Comparison of ENCODE assay signal across 27 cellular contexts in the genomic region with DNA sequence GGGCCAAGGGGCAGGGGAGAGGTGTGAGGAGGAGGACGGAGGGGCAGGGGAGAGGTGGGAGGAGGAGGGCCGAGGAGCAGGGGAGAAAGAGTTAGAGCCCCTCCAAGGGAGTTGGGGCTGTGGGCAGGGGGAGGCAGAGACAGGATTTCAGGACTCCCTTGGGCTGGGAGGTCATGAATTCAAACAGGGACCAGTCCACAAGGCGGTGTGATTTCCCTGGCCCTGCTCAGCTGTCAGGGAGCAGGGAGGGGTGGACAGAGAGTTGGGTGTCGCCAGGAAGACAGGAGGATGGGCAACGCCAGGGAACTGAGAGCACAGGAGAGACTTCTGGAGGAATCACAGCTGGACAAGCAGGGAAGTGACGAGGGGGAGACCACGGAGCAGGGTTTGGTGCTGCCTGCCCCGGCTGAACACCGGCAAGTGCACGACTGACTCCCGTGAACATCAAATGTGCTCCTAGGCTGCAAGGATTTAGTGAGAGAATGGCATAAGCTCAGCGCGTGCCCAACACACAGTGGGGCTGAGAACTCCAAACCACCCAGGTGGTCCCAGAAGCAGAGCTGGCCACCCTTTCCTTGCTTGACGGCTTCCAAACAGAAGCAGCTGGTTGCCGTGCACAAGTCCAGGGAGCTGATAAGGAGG. TPM values are rescaled to one million over a fixed set of nuclear protein-coding genes. Genes with fewer than 3 reads are reported as not detected.
A peak's percentile ranks its signal among the peaks of the same experiment; 100 is the strongest.
DNase-seq lines count a peak whose midpoint lies in the region; ATAC-seq and TF ChIP-seq lines count a peak whose summit lies in the region.
"Had no signal": no experiment of that assay in that cellular context is flagged by ENCODE, and none has a peak within 500 bp of the region (broad histone marks: within the 10 kb centered on the region; RNA-seq: fewer than 3 reads in every experiment).

No MANE protein-coding gene starts in this region.

- H3K27ac ChIP-seq in endodermal cell (ENCODE audit: low read depth, low read length) (no peak overlapping the region), osteoblast (ENCODE audit: low read depth, low read length) (no peak overlapping the region)
- H3K27ac ChIP-seq: 22Rv1, C4-2B, left ventricle myocardium inferior, SJSA1, thoracic aorta had no signal

- H3K9me3 ChIP-seq in endodermal cell (ENCODE audit: control insufficient read depth, low read length) (no peaks in the 10 kb centered on the region), osteoblast (ENCODE audit: low read depth, low read length) (no peaks in the 10 kb centered on the region)
- H3K9me3 ChIP-seq: left ventricle myocardium inferior, SJSA1, thoracic aorta had no signal

- H3K4me3 Mint-ChIP-seq in CD14-positive monocyte (peak overlapping the region in 1 of 2 donors; percentile 10), endodermal cell (no peak overlapping the region)
- H3K4me3 Mint-ChIP-seq: activated T-cell treated with anti-CD3 and anti-CD28 coated beads, Interleukin-2, amount 50 U/mL, for 4 hours; stimulated activated naive CD8-positive, alpha-beta T cell treated with anti-CD3 and anti-CD28 coated beads, Interleukin-15, Interleukin-2, amounts not matched to agents 100 ng/mL and 50 ng/mL, for 24 hours had no signal

- no peaks in the 10 kb centered on the region for H4K20me1 ChIP-seq in osteoblast (ENCODE audit: insufficient read depth, low read length)

- H3K36me3 Mint-ChIP-seq in CD14-positive monocyte (no peaks in the 10 kb centered on the region), endodermal cell (ENCODE audit: low read depth) (no peaks in the 10 kb centered on the region)

- no peaks in the 10 kb centered on the region for H3K36me3 ChIP-seq in endodermal cell (ENCODE audit: control insufficient read depth, insufficient read depth, low read length)
- no peaks in the 10 kb centered on the region for H3K36me3 ChIP-seq in osteoblast (ENCODE audit: insufficient read depth, low read length)
- H3K36me3 ChIP-seq: left ventricle myocardium inferior, SJSA1, thoracic aorta had no signal

- H3K27ac Mint-ChIP-seq in CD14-positive monocyte (no peak overlapping the region), endodermal cell (no peak overlapping the region)
- H3K27ac Mint-ChIP-seq: stimulated activated naive CD8-positive, alpha-beta T cell treated with anti-CD3 and anti-CD28 coated beads, Interleukin-15, Interleukin-2, amounts not matched to agents 100 ng/mL and 50 ng/mL, for 24 hours had no signal

- peaks cover 3% of the 10 kb centered on the region for H3K27me3 ChIP-seq in endodermal cell (ENCODE audit: control insufficient read depth, insufficient read depth, low read length, poor library complexity, severe bottlenecking)
- H3K27me3 ChIP-seq in osteoblast (ENCODE audit: insufficient read depth, low read length), result peaks cover 2% of the 10 kb centered on the region

- ATAC-seq in GM21528 (IDR thresholded peaks at IDR 0.05; ENCODE audit: low FRiP score, unreplicated experiment), result no peak
- ATAC-seq in GM19035 (IDR thresholded peaks at IDR 0.05; ENCODE audit: unreplicated experiment), result no peak
- ATAC-seq: activated T-cell treated with anti-CD3 and anti-CD28 coated beads, Interleukin-2, amount 50 U/mL, for 4 hours had no signal

- peak; percentile 37 for DNase-seq in DMS 273 (lab: John Stamatoyannopoulos, UW; ENCODE audit: unreplicated experiment)
- no peak for DNase-seq in DMS 273 treated with DMSO at 0.1 percent for 48 hours (lab: John Stamatoyannopoulos, UW)
- DNase-seq in CD14-positive monocyte (ENCODE audit: low spot score), result peak; percentile 30
- DNase-seq in endodermal cell, result peak; percentile 44
- peak; percentile 41 for DNase-seq in osteoblast (ENCODE audit: insufficient read length, low spot score, missing footprints)
- DNase-seq in NOMO-1 treated with dmso at 0.1 percent for 144 hours (lab: John Stamatoyannopoulos, UW; ENCODE audit: unreplicated experiment), result no peak
- DNase-seq: activated CD4-positive, alpha-beta T cell treated with anti-CD3 and anti-CD28 coated beads for 4 hours; activated naive CD4-positive, alpha-beta T cell treated with Interleukin-2 at 50 U/mL for 16 hours; activated T-cell treated with anti-CD3 and anti-CD28 coated beads, Interleukin-2, amount 50 U/mL, for 4 hours; amniotic stem cell; DMS79; left ventricle myocardium inferior; NCI-H1048; NCI-H1694; occipital lobe; stimulated activated CD4-positive, alpha-beta T cell treated with anti-CD3 and anti-CD28 coated beads, Interleukin-1b, Interleukin-23, amount 100 ng/mL, for 48 hours; T-helper 9 cell had no signal

- H2AFZ ChIP-seq in osteoblast (ENCODE audit: low read length), result no peak overlapping the region

- no peak for TF ChIP-seq CTCF in CD14-positive monocyte (IDR thresholded peaks at IDR 0.05)
- no peak for TF ChIP-seq CTCF in endodermal cell (conservative IDR thresholded peaks at IDR 0.05)
- TF ChIP-seq CTCF in osteoblast (IDR thresholded peaks at IDR 0.05; ENCODE audit: extremely low read depth, low read depth, low read length), result no peak

- WGBS in endodermal cell (ENCODE audit: insufficient coverage in 1 of 2, insufficient read length in 1 of 2), 2 experiments, result 76 to 79% methylated on average over 12 to 15 of the region's 15 CpGs

- H3K4me3 ChIP-seq in endodermal cell (ENCODE audit: low read length) (no peak overlapping the region), osteoblast (ENCODE audit: insufficient read depth, low read length) (no peak overlapping the region)
- H3K4me3 ChIP-seq: left ventricle myocardium inferior, SJSA1, smooth muscle cell, thoracic aorta had no signal

- peaks cover under 1% of the 10 kb centered on the region for H3K4me1 Mint-ChIP-seq in CD14-positive monocyte
- no peaks in the 10 kb centered on the region for H3K4me1 Mint-ChIP-seq in endodermal cell

- no peak overlapping the region for H3K4me2 ChIP-seq in osteoblast (ENCODE audit: insufficient read depth, low read length)
- H3K4me2 ChIP-seq: smooth muscle cell had no signal

- no peaks in the 10 kb centered on the region for H3K4me1 ChIP-seq in endodermal cell (ENCODE audit: control insufficient read depth, insufficient read depth, low read length)
- H3K4me1 ChIP-seq in osteoblast (ENCODE audit: insufficient read depth, low read length), result no peaks in the 10 kb centered on the region
- H3K4me1 ChIP-seq: Caco-2, SJSA1 had no signal

- intact Hi-C loops in CD14-positive monocyte (cut with micrococcal nuclease), result no loop called here

- H3K27me3 Mint-ChIP-seq in CD14-positive monocyte (ENCODE audit: low read depth in 3 of 3), result peaks cover 20 to 51% (median 40%) of the 10 kb centered on the region in 3 donors
- peaks cover 16% of the 10 kb centered on the region for H3K27me3 Mint-ChIP-seq in endodermal cell (ENCODE audit: insufficient read depth)

- H3K9ac ChIP-seq in endodermal cell (ENCODE audit: extremely low read depth, low read length, poor library complexity, severe bottlenecking), result no peak overlapping the region

- H3K9me3 Mint-ChIP-seq in CD14-positive monocyte, result peaks cover under 1 to 11% (median 7%) of the 10 kb centered on the region in 7 donors
- peaks cover 14% of the 10 kb centered on the region for H3K9me3 Mint-ChIP-seq in endodermal cell

- H3K79me2 ChIP-seq in osteoblast (ENCODE audit: insufficient read depth, low read length), result no peaks in the 10 kb centered on the region

RNA-seq across cellular contexts. Expression of gene OLFM1, which starts 17.8 kb away (rescaled TPM):
- polyA plus RNA-seq in CD14-positive monocyte, result 1 to 10 TPM; 7.6 to 9.4 TPM
- total RNA-seq in endodermal cell, result 10 to 100 TPM; 11.0 to 23.2 TPM
- polyA plus RNA-seq in endodermal cell (2013, experiment 1 of 2), result 55.6 TPM
- polyA plus RNA-seq in endodermal cell (2013, experiment 2 of 2), result 51.7 TPM
- total RNA-seq in osteoblast, result under 0.01 and 0.29 TPM in 2 replicates
- total RNA-seq: Caco-2, HT-29 had no signal

Comparison
In these comparisons a context has a peak if more than half of its experiments do, and no peak if none do; other contexts are left out.
1. DNase-seq: peak in DMS 273 (single experiment), CD14-positive monocyte (single experiment), endodermal cell (single experiment) and osteoblast (single experiment); none in DMS 273 treated with DMSO at 0.1 percent for 48 hours (single experiment) and NOMO-1 treated with dmso at 0.1 percent for 144 hours (single experiment).